17 cellular contexts compared by ENCODE assay signal in genomic region chr18:76412010-76412817, GRCh38.
DNase-seq lines count a peak whose midpoint lies in the region; ATAC-seq, FAIRE-seq and TF ChIP-seq lines count a peak whose summit lies in the region.
"Had no signal": no experiment of that assay in that cellular context is flagged by ENCODE, and none has a peak within 500 bp of the region (broad histone marks: within the 10 kb centered on the region; RNA-seq: fewer than 3 reads in every experiment).

No MANE protein-coding gene starts in this region.

- peaks cover 21% of the 10 kb centered on the region for H3K36me3 Mint-ChIP-seq in neural crest cell (ENCODE audit: low read depth)
- H3K36me3 Mint-ChIP-seq in activated CD4-positive, alpha-beta T cell treated with anti-CD3 and anti-CD28 coated beads, Interleukin-2, amount 10 ng/mL, durations not matched to agents 24 days and 14 days (ENCODE audit: low read depth): no peaks in the 10 kb centered on the region
- H3K36me3 Mint-ChIP-seq: IgD-negative memory B cell had no signal

- H3K27ac ChIP-seq in HepG2 (ENCODE audit: extremely low read length, insufficient read depth, low read length) (no peak overlapping the region), right lobe of liver (no peak overlapping the region), aorta (ENCODE audit: low read depth in 1 of 2, low read length in 2 of 2) (no peak overlapping the region)
- H3K27ac ChIP-seq: heart left ventricle had no signal

- no peak overlapping the region for H2AFZ ChIP-seq in HepG2 (ENCODE audit: low read length)

- TF ChIP-seq RAD21 in HepG2 (CRISPR knock-in tag; IDR thresholded peaks at IDR 0.05): no peak

- BruUV-seq in HepG2 (replicated peaks; lab: Mats Ljungman, UMichigan): no TSS peak

- no peak for TF ChIP-seq CTCF in HepG2 (CRISPR knock-in tag; IDR thresholded peaks at IDR 0.05)
- TF ChIP-seq CTCF in right lobe of liver (IDR thresholded peaks at IDR 0.05): no peak
- no peak for TF ChIP-seq CTCF in neural crest cell (conservative IDR thresholded peaks at IDR 0.05)

- POLR2A ChIA-PET in HepG2 (lab: Yijun Ruan, JAX): no interaction called here

- no peak overlapping the region for H3K4me3 Mint-ChIP-seq in neural crest cell
- H3K4me3 Mint-ChIP-seq in activated CD4-positive, alpha-beta T cell treated with anti-CD3 and anti-CD28 coated beads, Interleukin-2, amount 10 ng/mL, durations not matched to agents 24 days and 14 days: no peak overlapping the region
- H3K4me3 Mint-ChIP-seq: activated naive CD8-positive, alpha-beta T cell treated with anti-CD3 and anti-CD28 coated beads, Interleukin-2, amount 10 ng/mL, durations not matched to agents 7 days and 5 days; IgD-negative memory B cell had no signal

- CTCF ChIA-PET in HepG2 (lab: Yijun Ruan, JAX; ENCODE audit: low intra/inter-chr PET ratio, low total read pairs): no interaction called here

- no peaks in the 10 kb centered on the region for H3K9me3 Mint-ChIP-seq in neural crest cell
- no peaks in the 10 kb centered on the region for H3K9me3 Mint-ChIP-seq in activated CD4-positive, alpha-beta T cell treated with anti-CD3 and anti-CD28 coated beads, Interleukin-2, amount 10 ng/mL, durations not matched to agents 24 days and 14 days
- H3K9me3 Mint-ChIP-seq: IgD-negative memory B cell had no signal

- H3K9ac ChIP-seq in HepG2 (ENCODE audit: insufficient read depth, low read depth, low read length): no peak overlapping the region

- no peak for DNase-seq in HepG2 (ENCODE audit: low spot score)
- DNase-seq in right lobe of liver: no peak
- DNase-seq in dermis blood vessel endothelial cell: peak; percentile 12
- DNase-seq in neural crest cell (ENCODE audit: low read depth, low spot score): no peak
- no peak for DNase-seq in aorta
- DNase-seq in T1000 (lab: John Stamatoyannopoulos, UW): no peak
- DNase-seq in activated CD4-positive, alpha-beta T cell treated with anti-CD3 and anti-CD28 coated beads, Interleukin-2, amount 10 ng/mL, durations not matched to agents 24 days and 14 days: no peak
- DNase-seq in stimulated activated CD4-positive, alpha-beta T cell treated with anti-CD3 and anti-CD28 coated beads, Interleukin-2, amount 100 ng/mL, for 48 hours: no peak
- DNase-seq: ACHN; activated naive CD8-positive, alpha-beta T cell treated with anti-CD3 and anti-CD28 coated beads, Interleukin-2, amount 10 ng/mL, durations not matched to agents 7 days and 5 days; heart left ventricle; kidney glomerular epithelial cell; NCI-H69 had no signal

- in situ Hi-C loops in HepG2 (cut with HindIII; ENCODE audit: extremely low pct_ligation_motif_present, low pct_unique_long_range_greater_than_20kb): no loop called here

- H3K9me3 ChIP-seq in HepG2 (ENCODE audit: low read length) (no peaks in the 10 kb centered on the region), right lobe of liver (no peaks in the 10 kb centered on the region), aorta (ENCODE audit: control insufficient read depth, low read length) (no peaks in the 10 kb centered on the region)
- H3K9me3 ChIP-seq: heart left ventricle had no signal

- H3K27me3 ChIP-seq in HepG2 (ENCODE audit: control insufficient read depth in 1 of 2, insufficient read depth in 2 of 2, low read length in 2 of 2) (no peaks in the 10 kb centered on the region), right lobe of liver (no peaks in the 10 kb centered on the region), aorta (ENCODE audit: control insufficient read depth in 1 of 2, insufficient read depth in 2 of 2, low read length in 1 of 2) (no peaks in the 10 kb centered on the region)
- H3K27me3 ChIP-seq: heart left ventricle had no signal

- no peak for TF ChIP-seq EP300 in HepG2 (IDR thresholded peaks at IDR 0.05; ENCODE audit: low read depth in 2 of 2, low read length in 2 of 2)
- no peak for TF ChIP-seq EP300 in HepG2 (CRISPR knock-in tag; IDR thresholded peaks at IDR 0.05; ENCODE audit: borderline replicate concordance)

- H3K79me2 ChIP-seq in HepG2 (ENCODE audit: insufficient read depth, low read length): peaks cover 69% of the 10 kb centered on the region

- no peaks in the 10 kb centered on the region for H3K27me3 Mint-ChIP-seq in neural crest cell (ENCODE audit: low read depth)
- H3K27me3 Mint-ChIP-seq in activated CD4-positive, alpha-beta T cell treated with anti-CD3 and anti-CD28 coated beads, Interleukin-2, amount 10 ng/mL, durations not matched to agents 24 days and 14 days: peaks cover 22% of the 10 kb centered on the region
- H3K27me3 Mint-ChIP-seq: activated naive CD8-positive, alpha-beta T cell treated with anti-CD3 and anti-CD28 coated beads, Interleukin-2, amount 10 ng/mL, durations not matched to agents 7 days and 5 days had no signal

- FAIRE-seq in HepG2 (lab: Jason Lieb, UNC): no peak
- FAIRE-seq: endothelial cell of umbilical vein, H54, RCC 7860 had no signal

- TF ChIP-seq POLR2A in HepG2 (IDR thresholded peaks at IDR 0.05; ENCODE audit: insufficient read depth in 1 of 2, low read depth in 2 of 2, low read length in 2 of 2) (no peak), right lobe of liver (IDR thresholded peaks at IDR 0.05) (no peak)

- ATAC-seq in HepG2 (no peak; the same call in 2 of the 3 replicates), right lobe of liver (no peak), aorta (ENCODE audit: low FRiP score) (peak; percentile 55)

- peak overlapping the region; percentile 78 for H3K27ac Mint-ChIP-seq in neural crest cell (ENCODE audit: unreplicated experiment)
- no peak overlapping the region for H3K27ac Mint-ChIP-seq in activated CD4-positive, alpha-beta T cell treated with anti-CD3 and anti-CD28 coated beads, Interleukin-2, amount 10 ng/mL, durations not matched to agents 24 days and 14 days
- H3K27ac Mint-ChIP-seq: activated naive CD8-positive, alpha-beta T cell treated with anti-CD3 and anti-CD28 coated beads, Interleukin-2, amount 10 ng/mL, durations not matched to agents 7 days and 5 days had no signal

- peaks cover 7 to 22% of the 10 kb centered on the region in 2 experiments for H3K36me3 ChIP-seq in HepG2 (replicated peaks in 1 of 2; ENCODE audit: control insufficient read depth in 1 of 2, insufficient read depth in 2 of 2, low read length in 2 of 2)
- H3K36me3 ChIP-seq in right lobe of liver: no peaks in the 10 kb centered on the region
- H3K36me3 ChIP-seq in aorta (ENCODE audit: control insufficient read depth in 1 of 2, insufficient read depth in 2 of 2, low read length in 1 of 2): no peaks in the 10 kb centered on the region

- peaks cover 53% of the 10 kb centered on the region for H3K4me1 Mint-ChIP-seq in neural crest cell
- H3K4me1 Mint-ChIP-seq in activated CD4-positive, alpha-beta T cell treated with anti-CD3 and anti-CD28 coated beads, Interleukin-2, amount 10 ng/mL, durations not matched to agents 24 days and 14 days: peaks cover 8% of the 10 kb centered on the region

- H3K4me1 ChIP-seq in HepG2 (ENCODE audit: insufficient read depth, low read length) (no peaks in the 10 kb centered on the region), right lobe of liver (peaks cover 0 to 9% (median 4%) of the 10 kb centered on the region in 4 donors), aorta (ENCODE audit: control insufficient read depth in 1 of 2, insufficient read depth in 2 of 2, low read length in 2 of 2) (no peaks in the 10 kb centered on the region)

- peaks cover 48% of the 10 kb centered on the region for H4K20me1 ChIP-seq in HepG2 (ENCODE audit: insufficient read depth, low read length)

- 98% methylated on average over 17 of the region's 21 CpGs for WGBS in HepG2 (ENCODE audit: low lambda C conversion rate)
- WGBS in right lobe of liver (ENCODE audit: insufficient coverage, low coverage, low lambda C conversion rate, missing lambda C conversion rate): 86% methylated on average over 6 of the region's 21 CpGs
- 89% methylated on average over 21 of the region's 21 CpGs for WGBS in aorta, 2 donors

- H3K4me3 ChIP-seq in HepG2 (replicated peaks in 1 of 3; ENCODE audit: insufficient read depth in 1 of 3, low read depth in 2 of 3, low read length in 3 of 3): no peak overlapping the region
- H3K4me3 ChIP-seq in right lobe of liver: no peak overlapping the region
- H3K4me3 ChIP-seq in aorta (ENCODE audit: low read length in 2 of 2): no peak overlapping the region
- H3K4me3 ChIP-seq: heart left ventricle had no signal

- no peak overlapping the region for H3K4me2 ChIP-seq in HepG2 (ENCODE audit: low read depth, low read length)

- intact Hi-C loops in HepG2 (cut with micrococcal nuclease; ENCODE audit: unreplicated experiment) (no loop called here), right lobe of liver (cut with DNase I) (no loop called here), aorta (cut with DNase I) (no loop called here)
- intact Hi-C loops in activated CD4-positive, alpha-beta T cell treated with anti-CD3 and anti-CD28 coated beads, Interleukin-2, amount 10 ng/mL, durations not matched to agents 24 days and 14 days (cut with micrococcal nuclease): loop anchor here (5.0 kb wide), 1 partner anchor 80 kb away; no protein-coding TSS in a partner anchor

TF ChIP-seq in HepG2, 621 proteins besides CTCF, POLR2A, EP300 and RAD21:
- TF ChIP-seq ZNF468 (CRISPR knock-in tag; IDR thresholded peaks at IDR 0.05) (no peak), MAFK (conservative IDR thresholded peaks at IDR 0.05 in 1 of 2, IDR thresholded peaks at IDR 0.05 in 1 of 2; ENCODE audit: low read length in 2 of 2) (peak; percentile 67 to 88), RBM22 (optimal IDR thresholded peaks at IDR 0.05; ENCODE audit: low read length) (peak; percentile 42), EHMT2 (IDR thresholded peaks at IDR 0.05; ENCODE audit: borderline replicate concordance, low read depth, low read length) (no peak), NR3C1 (CRISPR knock-in tag; IDR thresholded peaks at IDR 0.05) (no peak), PHF8 (CRISPR knock-in tag; IDR thresholded peaks at IDR 0.05) (no peak), MAFF (IDR thresholded peaks at IDR 0.05; ENCODE audit: low read depth, low read length) (peak; percentile 75)
